In genomic region chr3:69212411-69213160, GRCh38 we compare ENCODE assay signal across 1 cellular context.
TF ChIP-seq lines count a peak whose summit lies in the region.

No MANE protein-coding gene starts in this region.

TF ChIP-seq in HepG2, 621 proteins besides CTCF, POLR2A, EP300 and RAD21 (continued from another document):
- TF ChIP-seq ARID3A (IDR thresholded peaks at IDR 0.05; ENCODE audit: low read depth, low read length) (peak; percentile 80; the same call in 1 of the 2 replicates), ZNF75D (CRISPR knock-in tag; IDR thresholded peaks at IDR 0.05; ENCODE audit: borderline replicate concordance) (no peak), ARID5B (CRISPR knock-in tag; IDR thresholded peaks at IDR 0.05) (0 out of 2 replicates have a peak, but pooled peaks have one; percentile 14), ZNF570 (CRISPR knock-in tag; IDR thresholded peaks at IDR 0.05; ENCODE audit: borderline replicate concordance) (no peak), SRF (IDR thresholded peaks at IDR 0.05; ENCODE audit: low read depth, low read length) (0 out of 2 replicates have a peak, but pooled peaks have one; percentile 30), NKX3-1 (CRISPR knock-in tag; IDR thresholded peaks at IDR 0.05) (no peak), ZNF7 (CRISPR knock-in tag; IDR thresholded peaks at IDR 0.05) (no peak), AHR (CRISPR knock-in tag; IDR thresholded peaks at IDR 0.05) (no peak)
